ENCODE assay signal across 34 cellular contexts in genomic region chr9:125416517-125416916, GRCh38.
"Had no signal": no experiment of that assay in that cellular context is flagged by ENCODE, and none has a peak within 500 bp of the region (broad histone marks: within the 10 kb centered on the region; RNA-seq: fewer than 3 reads in every experiment).

No MANE protein-coding gene starts in this region.

- H3K4me3 Mint-ChIP-seq: activated B cell treated with CpG ODN at 0.5 μM for 24 hours; activated CD8-positive, alpha-beta T cell treated with anti-CD3 and anti-CD28 coated beads for 36 hours; activated naive CD4-positive, alpha-beta T cell treated with anti-CD3 and anti-CD28 coated beads for 36 hours; activated naive CD4-positive, alpha-beta T cell treated with anti-CD3 and anti-CD28 coated beads, Interleukin-2, amount 50 U/mL, for 24 hours; activated naive CD8-positive, alpha-beta T cell treated with anti-CD3 and anti-CD28 coated beads for 36 hours; activated naive CD8-positive, alpha-beta T cell treated with anti-CD3 and anti-CD28 coated beads, Interleukin-2, amount 50 U/mL, for 24 hours; activated T-helper 1 cell treated with anti-CD3 and anti-CD28 coated beads, Interleukin-12 subunit alpha, Interleukin-12 subunit beta, Interleukin-2, Interleukin-4 antibody, amounts not matched to agents 30 ng/mL and 10 ng/mL and 1 ng/mL, durations not matched to agents 14 hours and 24 hours and 36 hours; effector memory CD8-positive, alpha-beta T cell; T-helper 17 cell; T-helper 2 cell treated with Interferon-gamma antibody and Interleukin-4, amounts not matched to agents 5 μg/mL and 100 μg/mL, for 36 hours had no signal

- H3K9me3 ChIP-seq: adrenal gland, body of pancreas, colonic mucosa, esophagus muscularis mucosa, gastrocnemius medialis, heart left ventricle had no signal

- H3K9me3 Mint-ChIP-seq: activated B cell treated with CpG ODN at 0.5 μM for 24 hours; activated CD8-positive, alpha-beta T cell treated with anti-CD3 and anti-CD28 coated beads for 36 hours; activated naive CD4-positive, alpha-beta T cell treated with anti-CD3 and anti-CD28 coated beads for 36 hours; activated naive CD4-positive, alpha-beta T cell treated with anti-CD3 and anti-CD28 coated beads, Interleukin-2, amount 50 U/mL, for 24 hours; activated naive CD8-positive, alpha-beta T cell treated with anti-CD3 and anti-CD28 coated beads for 36 hours; activated naive CD8-positive, alpha-beta T cell treated with anti-CD3 and anti-CD28 coated beads, Interleukin-2, amount 50 U/mL, for 24 hours; activated T-helper 1 cell treated with anti-CD3 and anti-CD28 coated beads, Interleukin-12 subunit alpha, Interleukin-12 subunit beta, Interleukin-2, Interleukin-4 antibody, amounts not matched to agents 30 ng/mL and 10 ng/mL and 1 ng/mL, durations not matched to agents 14 hours and 24 hours and 36 hours; activated T-helper 2 cell treated with anti-CD3 and anti-CD28 coated beads, Interferon-gamma antibody, Interleukin-2, Interleukin-4, amounts not matched to agents 10 μg/mL and 5 μg/mL and 100 μg/mL, durations not matched to agents 14 hours and 24 hours and 36 hours; effector memory CD8-positive, alpha-beta T cell; T-helper 2 cell treated with Interferon-gamma antibody and Interleukin-4, amounts not matched to agents 5 μg/mL and 100 μg/mL, for 36 hours had no signal

- ATAC-seq: activated CD4-positive, CD25-positive, alpha-beta regulatory T cell treated with anti-CD3 and anti-CD28 coated beads, Interleukin-2, amount 50 U/mL, for 24 hours; activated CD8-positive, alpha-beta T cell treated with anti-CD3 and anti-CD28 coated beads for 36 hours; activated naive CD8-positive, alpha-beta T cell treated with anti-CD3 and anti-CD28 coated beads, Interleukin-2, amount 50 U/mL, for 24 hours; body of pancreas; effector memory CD8-positive, alpha-beta T cell; foreskin keratinocyte; gastrocnemius medialis; T-helper 17 cell had no signal

- H3K36me3 Mint-ChIP-seq: activated naive CD4-positive, alpha-beta T cell treated with anti-CD3 and anti-CD28 coated beads, Interleukin-2, amount 50 U/mL, for 24 hours; activated naive CD8-positive, alpha-beta T cell treated with anti-CD3 and anti-CD28 coated beads for 36 hours had no signal

- H3K27ac Mint-ChIP-seq: activated B cell treated with CpG ODN at 0.5 μM for 24 hours; activated CD8-positive, alpha-beta T cell treated with anti-CD3 and anti-CD28 coated beads for 36 hours; activated naive CD4-positive, alpha-beta T cell treated with anti-CD3 and anti-CD28 coated beads for 36 hours; activated naive CD4-positive, alpha-beta T cell treated with anti-CD3 and anti-CD28 coated beads, Interleukin-2, amount 50 U/mL, for 24 hours; activated naive CD8-positive, alpha-beta T cell treated with anti-CD3 and anti-CD28 coated beads for 36 hours; activated naive CD8-positive, alpha-beta T cell treated with anti-CD3 and anti-CD28 coated beads, Interleukin-2, amount 50 U/mL, for 24 hours; activated T-helper 1 cell treated with anti-CD3 and anti-CD28 coated beads, Interleukin-12 subunit alpha, Interleukin-12 subunit beta, Interleukin-2, Interleukin-4 antibody, amounts not matched to agents 30 ng/mL and 10 ng/mL and 1 ng/mL, durations not matched to agents 14 hours and 24 hours and 36 hours; activated T-helper 2 cell treated with anti-CD3 and anti-CD28 coated beads, Interferon-gamma antibody, Interleukin-2, Interleukin-4, amounts not matched to agents 10 μg/mL and 5 μg/mL and 100 μg/mL, durations not matched to agents 14 hours and 24 hours and 36 hours; effector memory CD8-positive, alpha-beta T cell; T-helper 17 cell; T-helper 2 cell treated with Interferon-gamma antibody and Interleukin-4, amounts not matched to agents 5 μg/mL and 100 μg/mL, for 36 hours had no signal

- H3K27ac ChIP-seq: adrenal gland, body of pancreas, colonic mucosa, esophagus muscularis mucosa, foreskin keratinocyte, gastrocnemius medialis, heart left ventricle, WERI-Rb-1 had no signal

- H3K4me1 Mint-ChIP-seq: activated B cell treated with CpG ODN at 0.5 μM for 24 hours; activated naive CD4-positive, alpha-beta T cell treated with anti-CD3 and anti-CD28 coated beads, Interleukin-2, amount 50 U/mL, for 24 hours; activated naive CD8-positive, alpha-beta T cell treated with anti-CD3 and anti-CD28 coated beads for 36 hours; activated naive CD8-positive, alpha-beta T cell treated with anti-CD3 and anti-CD28 coated beads, Interleukin-2, amount 50 U/mL, for 24 hours; T-helper 17 cell had no signal

- H3K27me3 Mint-ChIP-seq: activated B cell treated with CpG ODN at 0.5 μM for 24 hours; activated CD8-positive, alpha-beta T cell treated with anti-CD3 and anti-CD28 coated beads for 36 hours; activated naive CD4-positive, alpha-beta T cell treated with anti-CD3 and anti-CD28 coated beads, Interleukin-2, amount 50 U/mL, for 24 hours; activated naive CD8-positive, alpha-beta T cell treated with anti-CD3 and anti-CD28 coated beads for 36 hours; activated naive CD8-positive, alpha-beta T cell treated with anti-CD3 and anti-CD28 coated beads, Interleukin-2, amount 50 U/mL, for 24 hours had no signal

- DNase-seq: activated B cell treated with CpG ODN at 0.5 μM for 24 hours; activated CD4-positive, alpha-beta T cell treated with anti-CD3 and anti-CD28 coated beads for 48 hours; activated CD4-positive, alpha-beta T cell treated with anti-CD3 and anti-CD28 coated beads, Interleukin-2, amount 50 U/mL, for 1 hour; activated CD4-positive, alpha-beta T cell treated with anti-CD3 and anti-CD28 coated beads, Interleukin-2, amount 50 U/mL, for 48 hours; activated CD8-positive, alpha-beta memory T cell treated with anti-CD3 and anti-CD28 coated beads for 24 hours; activated CD8-positive, alpha-beta T cell treated with anti-CD3 and anti-CD28 coated beads for 36 hours; activated effector memory CD4-positive, alpha-beta T cell treated with anti-CD3 and anti-CD28 coated beads, Interleukin-2, amount 50 U/mL, for 16 hours; activated naive CD4-positive, alpha-beta T cell treated with anti-CD3 and anti-CD28 coated beads for 36 hours; activated naive CD8-positive, alpha-beta T cell treated with anti-CD3 and anti-CD28 coated beads for 36 hours; activated naive CD8-positive, alpha-beta T cell treated with anti-CD3 and anti-CD28 coated beads, Interleukin-2, amount 50 U/mL, for 24 hours; activated T-cell treated with anti-CD3 and anti-CD28 coated beads, Interleukin-2, amount 50 U/mL, for 48 hours; adrenal gland; amygdala; body of pancreas; central memory CD4-positive, alpha-beta T cell; cerebellar nuclear complex; colonic mucosa; effector CD4-positive, alpha-beta T cell; effector memory CD8-positive, alpha-beta T cell; erythroblast; foreskin keratinocyte; gastrocnemius medialis; glutamatergic neuron; T-helper 1 cell; T-helper 17 cell; T1000; WERI-Rb-1 had no signal

- H3K4me1 ChIP-seq: adrenal gland, body of pancreas, colonic mucosa, esophagus muscularis mucosa, foreskin keratinocyte, gastrocnemius medialis had no signal

- H3K27me3 ChIP-seq: adrenal gland, body of pancreas, colonic mucosa, esophagus muscularis mucosa, foreskin keratinocyte, gastrocnemius medialis, heart left ventricle had no signal

- H3K4me3 ChIP-seq: adrenal gland, body of pancreas, colonic mucosa, esophagus muscularis mucosa, gastrocnemius medialis, heart left ventricle had no signal

- H3K36me3 ChIP-seq: adrenal gland, colonic mucosa, esophagus muscularis mucosa, gastrocnemius medialis, heart left ventricle, WERI-Rb-1 had no signal
